In the genomic region with DNA sequence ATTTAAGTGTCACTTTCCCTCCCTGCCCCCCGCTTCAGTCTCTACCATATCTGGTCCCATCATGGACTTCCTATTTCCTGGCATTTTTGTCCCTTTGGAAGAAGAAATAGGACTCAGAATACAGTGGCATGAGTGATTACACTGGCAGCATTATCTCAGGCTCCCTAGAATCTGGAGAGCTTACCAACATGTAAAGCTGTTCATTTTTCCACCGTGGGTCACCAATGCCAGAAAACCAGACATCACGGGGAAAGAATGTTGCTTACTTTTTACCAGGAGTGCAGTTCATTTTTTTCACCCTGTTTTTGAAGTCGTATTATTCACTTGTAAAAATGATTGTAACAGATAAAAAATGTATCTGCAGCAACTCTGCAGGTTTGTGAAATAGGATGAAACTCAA, we compare ENCODE assay signal across 14 cellular contexts. TPM values are rescaled to one million over a fixed set of nuclear protein-coding genes. Genes with fewer than 3 reads are reported as not detected.
DNase-seq lines count a peak whose midpoint lies in the region; ATAC-seq and TF ChIP-seq lines count a peak whose summit lies in the region.
"Had no signal": no experiment of that assay in that cellular context is flagged by ENCODE, and none has a peak within 500 bp of the region (broad histone marks: within the 10 kb centered on the region; RNA-seq: fewer than 3 reads in every experiment).

No MANE protein-coding gene starts in this region.

- peak overlapping the region; percentile 75 for H3K27ac ChIP-seq in psoas muscle
- H3K27ac ChIP-seq: neural progenitor cell had no signal

- H3K4me3 ChIP-seq in fibroblast of mammary gland (ENCODE audit: control insufficient read depth, low read depth, low read length) (no peak overlapping the region), psoas muscle (no peak overlapping the region)
- H3K4me3 ChIP-seq: neural progenitor cell had no signal

- no peak for TF ChIP-seq CTCF in fibroblast of mammary gland (conservative IDR thresholded peaks at IDR 0.05; ENCODE audit: control insufficient read depth, insufficient read depth, low read depth, low read length)
- no peak for TF ChIP-seq CTCF in psoas muscle (IDR thresholded peaks at IDR 0.05)

- peaks cover 62% of the 10 kb centered on the region for H3K4me1 ChIP-seq in psoas muscle
- H3K4me1 ChIP-seq: neural progenitor cell had no signal

- ATAC-seq in psoas muscle: peak in 1 of 4 donors; percentile 4
- ATAC-seq in GM19463 (IDR thresholded peaks at IDR 0.05; ENCODE audit: unreplicated experiment): no peak
- no peak for ATAC-seq in HG02759 (IDR thresholded peaks at IDR 0.05; ENCODE audit: unreplicated experiment)

- H3K36me3 ChIP-seq in psoas muscle (ENCODE audit: insufficient read depth in 1 of 2, low read depth in 1 of 2): peaks cover 0 to 15% of the 10 kb centered on the region in 2 donors
- H3K36me3 ChIP-seq: neural progenitor cell had no signal

- H3K9me3 ChIP-seq in psoas muscle: no peaks in the 10 kb centered on the region

- no peaks in the 10 kb centered on the region for H3K27me3 ChIP-seq in psoas muscle (ENCODE audit: insufficient read depth in 3 of 3, low read length in 2 of 3)
- H3K27me3 ChIP-seq: neural progenitor cell had no signal

- DNase-seq in AG20443 (ENCODE audit: low spot score): peak; percentile 62
- peak; percentile 64 for DNase-seq in RPMI7951 (ENCODE audit: low read depth)
- DNase-seq in fibroblast of mammary gland (ENCODE audit: low read depth): peak; percentile 84
- no peak for DNase-seq in psoas muscle
- DNase-seq in activated effector memory CD4-positive, alpha-beta T cell treated with anti-CD3 and anti-CD28 coated beads, Interleukin-2, amount 50 U/mL, for 16 hours: no peak
- DNase-seq in NCI-H345 treated with DMSO at 0.1 percent for 48 hours (lab: John Stamatoyannopoulos, UW; ENCODE audit: unreplicated experiment): no peak
- DNase-seq: activated CD4-positive, CD25-positive, alpha-beta regulatory T cell; activated T-cell treated with anti-CD3 and anti-CD28 coated beads, Interleukin-2, amount 50 U/mL, for 48 hours; CD8-positive, alpha-beta memory T cell; NCI-H510A; stimulated activated CD4-positive, alpha-beta T cell treated with anti-CD3 and anti-CD28 coated beads, Interleukin-2, amount 100 ng/mL, for 24 hours had no signal

- 59 to 73% (median 61%) methylated on average over 4 of the region's 4 CpGs for WGBS in psoas muscle, 3 donors

- intact Hi-C loops in psoas muscle (cut with DNase I): no loop called here

RNA-seq across cellular contexts. Expression of gene BACH1, which starts 44.8 kb away (rescaled TPM):
- total RNA-seq in RPMI7951 (2014; rRNA removed; shearing (Covaris generic)): 25.9 and 29.9 TPM in 2 replicates
- total RNA-seq in psoas muscle: 100 to 1,000 TPM in 1 of 4 donors, 10 to 100 TPM in 3; 48.3 to 115 (median 72.4) TPM
- 10 to 100 TPM in 2 of 3 donors, 1 to 10 TPM in 1; 9.8 to 20.1 (median 15.4) TPM for polyA plus RNA-seq in psoas muscle

Comparison
In these comparisons a context has a peak if more than half of its experiments do, and no peak if none do; other contexts are left out.
1. DNase-seq: peak in AG20443 (single experiment), RPMI7951 (single experiment) and fibroblast of mammary gland (single experiment); none in psoas muscle (0 of 2), activated effector memory CD4-positive, alpha-beta T cell treated with anti-CD3 and anti-CD28 coated beads, Interleukin-2, amount 50 U/mL, for 16 hours (single experiment) and NCI-H345 treated with DMSO at 0.1 percent for 48 hours (single experiment).